In genomic region chr12:108803428-108804105, GRCh38 we compare ENCODE assay signal across 8 cellular contexts. TPM values are rescaled to one million over a fixed set of nuclear protein-coding genes. Genes with fewer than 3 reads are reported as not detected.
DNase-seq lines count a peak whose midpoint lies in the region; ATAC-seq and TF ChIP-seq lines count a peak whose summit lies in the region.

No MANE protein-coding gene starts in this region.

- no peaks in the 10 kb centered on the region for H3K27me3 ChIP-seq in kidney epithelial cell (ENCODE audit: control insufficient read depth, insufficient read depth, low read length)

- no peak overlapping the region for H3K27ac Mint-ChIP-seq in Calu3 (ENCODE audit: unreplicated experiment)
- H3K27ac Mint-ChIP-seq in central memory CD8-positive, alpha-beta T cell (ENCODE audit: low read depth) = no peak overlapping the region

- peaks cover 6% of the 10 kb centered on the region for H3K36me3 ChIP-seq in kidney epithelial cell (ENCODE audit: control insufficient read depth, insufficient read depth, low read length)

- TF ChIP-seq CTCF in Calu3 (IDR thresholded peaks at IDR 0.05; ENCODE audit: unreplicated experiment) (peak; percentile 94), kidney epithelial cell (IDR thresholded peaks at IDR 0.05; ENCODE audit: insufficient read depth, low read length, poor library complexity, severe bottlenecking) (peak; percentile 83)

- peak; percentile 78 for DNase-seq in Calu3
- peak; percentile 70 for DNase-seq in NCI-H345 (lab: John Stamatoyannopoulos, UW)
- DNase-seq in activated CD4-positive, CD25-positive, alpha-beta regulatory T cell treated with anti-CD3 and anti-CD28 coated beads, Interleukin-2, amount 50 U/mL, for 72 hours = peak; percentile 56
- DNase-seq in central memory CD8-positive, alpha-beta T cell (ENCODE audit: low spot score in 2 of 2) = peak; percentile 49 to 53
- DNase-seq in kidney epithelial cell (ENCODE audit: low read depth) = no peak
- DNase-seq in stimulated activated CD4-positive, alpha-beta T cell treated with anti-CD3 and anti-CD28 coated beads, Interleukin-15, amount 100 ng/mL, for 24 hours = peak; percentile 75

- CTCF ChIA-PET in Calu3 (lab: Charles Lee) = interaction anchor here (0.6 to 2.7 kb wide), 4 partner anchors 9 to 139 kb away, joined by 3 to 16 read pairs (median 5); no protein-coding TSS in a partner anchor

- intact Hi-C loops in Calu3 (cut with micrococcal nuclease; ENCODE audit: unreplicated experiment) = loop anchor here (1.0 to 2.0 kb wide), 3 partner anchors 69 to 240 kb away; no protein-coding TSS in a partner anchor

- no peak overlapping the region for H3K4me3 Mint-ChIP-seq in Calu3 (ENCODE audit: low read depth, unreplicated experiment)
- no peak overlapping the region for H3K4me3 Mint-ChIP-seq in central memory CD8-positive, alpha-beta T cell

- H3K9me3 Mint-ChIP-seq in Calu3 (ENCODE audit: low read depth, unreplicated experiment) = no peaks in the 10 kb centered on the region
- no peaks in the 10 kb centered on the region for H3K9me3 Mint-ChIP-seq in central memory CD8-positive, alpha-beta T cell

- no TSS peak for BruUV-seq in Calu3 (replicated peaks; lab: Mats Ljungman, UMichigan)

- ATAC-seq in HG02885 (IDR thresholded peaks at IDR 0.05; ENCODE audit: poor library complexity, unreplicated experiment) = peak; percentile 39
- ATAC-seq in central memory CD8-positive, alpha-beta T cell (replicated peaks; ENCODE audit: extremely low read depth, poor library complexity, severe bottlenecking) = peak; percentile 58
- no peak for ATAC-seq in GM19328 (IDR thresholded peaks at IDR 0.05; ENCODE audit: unreplicated experiment)

- H3K36me3 Mint-ChIP-seq in Calu3 (ENCODE audit: insufficient read depth, unreplicated experiment) = peaks cover 56% of the 10 kb centered on the region
- peaks cover 39% of the 10 kb centered on the region for H3K36me3 Mint-ChIP-seq in central memory CD8-positive, alpha-beta T cell (ENCODE audit: insufficient read depth)

- H3K4me3 ChIP-seq in kidney epithelial cell (ENCODE audit: low read depth, low read length) = no peak overlapping the region

- no peaks in the 10 kb centered on the region for H3K27me3 Mint-ChIP-seq in Calu3 (ENCODE audit: unreplicated experiment)
- no peaks in the 10 kb centered on the region for H3K27me3 Mint-ChIP-seq in central memory CD8-positive, alpha-beta T cell

- H3K4me1 Mint-ChIP-seq in Calu3 (ENCODE audit: low read depth, unreplicated experiment) = no peaks in the 10 kb centered on the region
- no peaks in the 10 kb centered on the region for H3K4me1 Mint-ChIP-seq in central memory CD8-positive, alpha-beta T cell

RNA-seq across cellular contexts. Expression of gene SSH1, which starts 53.8 kb away (rescaled TPM):
- total RNA-seq in Calu3 (2022) = 38.1 and 42.9 TPM in 2 replicates
- total RNA-seq in kidney epithelial cell = 18.6 and 21.4 TPM in 2 replicates
